Comparison of ENCODE assay signal across 1 cellular context in genomic region chr11:125887373-125888324, GRCh38.
A peak's percentile ranks its signal among the peaks of the same experiment; 100 is the strongest.
TF ChIP-seq lines count a peak whose summit lies in the region.

HYLS1 (plus strand) TSS chr11:125887668; CDS start chr11:125899369, 11,701 bp downstream.

TF ChIP-seq in HepG2, 621 proteins besides CTCF, POLR2A, EP300 and RAD21 (continued from another document and continues in another):
- no peak for TF ChIP-seq TIGD3 (CRISPR knock-in tag; IDR thresholded peaks at IDR 0.05; ENCODE audit: borderline replicate concordance)
- TF ChIP-seq ZNF263 (CRISPR knock-in tag; IDR thresholded peaks at IDR 0.05): 0 out of 2 replicates have a peak, but pooled peaks have one; percentile 22
- no peak for TF ChIP-seq HOXD1 (CRISPR knock-in tag; IDR thresholded peaks at IDR 0.05)
- TF ChIP-seq ZNF3 (CRISPR knock-in tag; IDR thresholded peaks at IDR 0.05): no peak
- TF ChIP-seq THAP8 (CRISPR knock-in tag; IDR thresholded peaks at IDR 0.05; ENCODE audit: borderline replicate concordance): peak; percentile 79; the same call in 1 of the 2 replicates
- no peak for TF ChIP-seq NBN (conservative IDR thresholded peaks at IDR 0.05)
- TF ChIP-seq ZNF446 (CRISPR knock-in tag; IDR thresholded peaks at IDR 0.05): no peak
- TF ChIP-seq ZSCAN29 (CRISPR knock-in tag; conservative IDR thresholded peaks at IDR 0.05): no peak
- no peak for TF ChIP-seq ZMYM3 (CRISPR knock-in tag; IDR thresholded peaks at IDR 0.05)
- TF ChIP-seq AFF4 (CRISPR knock-in tag; IDR thresholded peaks at IDR 0.05): no peak
- no peak for TF ChIP-seq ZNF280D (CRISPR knock-in tag; IDR thresholded peaks at IDR 0.05)
- no peak for TF ChIP-seq CENPBD1 (CRISPR knock-in tag; IDR thresholded peaks at IDR 0.05; ENCODE audit: borderline replicate concordance, low read depth)
- TF ChIP-seq NFYB (CRISPR knock-in tag; IDR thresholded peaks at IDR 0.05): peak; percentile 80
- TF ChIP-seq ZNF570 (CRISPR knock-in tag; IDR thresholded peaks at IDR 0.05; ENCODE audit: borderline replicate concordance): no peak
- no peak for TF ChIP-seq NCOR1 (IDR thresholded peaks at IDR 0.05; ENCODE audit: borderline replicate concordance, low read length)
- TF ChIP-seq ZNF713 (CRISPR knock-in tag; IDR thresholded peaks at IDR 0.05): no peak
- no peak for TF ChIP-seq PCBP1 (IDR thresholded peaks at IDR 0.05; ENCODE audit: borderline replicate concordance, low read depth, low read length)
- no peak for TF ChIP-seq STAT6 (CRISPR knock-in tag; IDR thresholded peaks at IDR 0.05; ENCODE audit: borderline replicate concordance)
- no peak for TF ChIP-seq HMG20B (CRISPR knock-in tag; conservative IDR thresholded peaks at IDR 0.05)
- peak; percentile 81; the same call in 1 of the 2 replicates for TF ChIP-seq ZNF547 (CRISPR knock-in tag; IDR thresholded peaks at IDR 0.05)
- TF ChIP-seq RORA (CRISPR knock-in tag; IDR thresholded peaks at IDR 0.05): no peak
- no peak for TF ChIP-seq ZNF367 (CRISPR knock-in tag; IDR thresholded peaks at IDR 0.05; ENCODE audit: borderline replicate concordance)
- TF ChIP-seq ATF7-NPFF (CRISPR knock-in tag; IDR thresholded peaks at IDR 0.05; ENCODE audit: low read depth): peak; percentile 83; the same call in 1 of the 2 replicates
- TF ChIP-seq TRAFD1 (CRISPR knock-in tag; IDR thresholded peaks at IDR 0.05; ENCODE audit: borderline replicate concordance): no peak
- TF ChIP-seq BCL6 (CRISPR knock-in tag; IDR thresholded peaks at IDR 0.05): peak; percentile 20; the same call in 1 of the 2 replicates
- TF ChIP-seq FOXM1 (CRISPR knock-in tag; IDR thresholded peaks at IDR 0.05): 0 out of 2 replicates have a peak, but pooled peaks have one; percentile 25
- TF ChIP-seq E2F2 (CRISPR knock-in tag; IDR thresholded peaks at IDR 0.05; ENCODE audit: borderline replicate concordance): peak; percentile 36; the same call in 1 of the 2 replicates
- no peak for TF ChIP-seq USF2 (IDR thresholded peaks at IDR 0.05; ENCODE audit: low read depth, low read length)
- no peak for TF ChIP-seq USF2 (CRISPR knock-in tag; IDR thresholded peaks at IDR 0.05; ENCODE audit: borderline replicate concordance)
- no peak for TF ChIP-seq ZBTB26 (CRISPR knock-in tag; IDR thresholded peaks at IDR 0.05; ENCODE audit: borderline replicate concordance)
